Comparison of ENCODE assay signal across 34 cellular contexts in the genomic region with DNA sequence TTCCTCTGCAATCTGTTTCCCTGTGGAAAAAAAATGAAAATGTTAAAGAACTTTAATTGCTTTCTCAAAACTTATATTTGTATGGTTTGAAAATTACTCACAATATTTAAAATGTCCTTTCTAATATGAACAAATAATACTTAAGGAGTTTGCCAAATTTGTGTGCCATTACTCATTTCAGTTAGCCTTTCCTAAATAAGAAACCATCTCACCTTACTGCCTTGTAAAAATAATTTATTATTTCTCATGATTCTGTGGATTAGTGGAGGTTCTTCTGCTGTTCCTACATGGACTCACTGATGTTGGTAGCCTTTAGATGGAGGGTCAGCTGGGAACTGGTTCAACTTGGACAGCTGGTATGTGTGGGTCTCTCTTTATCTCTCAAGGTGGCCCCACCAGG.
"Had no signal": no experiment of that assay in that cellular context is flagged by ENCODE, and none has a peak within 500 bp of the region (broad histone marks: within the 10 kb centered on the region; RNA-seq: fewer than 3 reads in every experiment).

No MANE protein-coding gene starts in this region.

- H3K36me3 ChIP-seq: MG63 had no signal

- H3K9ac ChIP-seq: KMS-11 had no signal

- H3K4me3 ChIP-seq: MG63 had no signal

- DNase-seq: Karpas-422, Kasumi-1, MG63, MM.1S, MV-4-11, NCI-H1048, NCI-H1092, NCI-H1092 treated with DMSO at 0.1 percent for 48 hours, NCI-H1105, NCI-H1105 treated with DMSO at 0.1 percent for 48 hours, NCI-H1417, NCI-H1417 treated with DMSO at 0.1 percent for 48 hours, NCI-H1436, NCI-H1436 treated with DMSO at 0.1 percent for 48 hours, NCI-H146, NCI-H1694, NCI-H1694 treated with DMSO at 0.1 percent for 48 hours, NCI-H187, NCI-H187 treated with DMSO at 0.1 percent for 48 hours, NCI-H1930, NCI-H2029, NCI-H2081, NCI-H2081 treated with DMSO at 0.1 percent for 48 hours, NCI-H2107, NCI-H2171, NCI-H2171 treated with DMSO at 0.1 percent for 48 hours, NCI-H2227 treated with DMSO at 0.1 percent for 48 hours, NCI-H226, NCI-H345, NCI-H446, NCI-H446 treated with DMSO at 0.1 percent for 48 hours, NCI-H510A, NCI-H510A treated with DMSO at 0.1 percent for 48 hours had no signal

- H3K27me3 ChIP-seq: MG63 had no signal

- H3K9me3 ChIP-seq: MG63 had no signal

- H3K27ac ChIP-seq: KMS-11 had no signal

- H3K4me2 ChIP-seq: KMS-11 had no signal
